ENCODE assay signal across 12 cellular contexts in genomic region chr10:104937528-104937927, GRCh38.
A peak's percentile ranks its signal among the peaks of the same experiment; 100 is the strongest.
DNase-seq lines count a peak whose midpoint lies in the region; ATAC-seq and TF ChIP-seq lines count a peak whose summit lies in the region.
"Had no signal": no experiment of that assay in that cellular context is flagged by ENCODE, and none has a peak within 500 bp of the region (broad histone marks: within the 10 kb centered on the region; RNA-seq: fewer than 3 reads in every experiment).

No MANE protein-coding gene starts in this region.

- no peak for TF ChIP-seq CTCF in choroid plexus epithelial cell (conservative IDR thresholded peaks at IDR 0.05; ENCODE audit: low read depth, low read length)
- TF ChIP-seq CTCF in gastrocnemius medialis (IDR thresholded peaks at IDR 0.05 in 4 of 5, conservative IDR thresholded peaks at IDR 0.05 in 1 of 5), result no peak

- no peaks in the 10 kb centered on the region for H3K27me3 ChIP-seq in gastrocnemius medialis
- H3K27me3 ChIP-seq: cardiac muscle cell had no signal

- ATAC-seq in HG03439 (IDR thresholded peaks at IDR 0.05; ENCODE audit: unreplicated experiment), result no peak
- no peak for ATAC-seq in gastrocnemius medialis
- no peak for ATAC-seq in activated T-helper 17 cell treated with anti-CD3 and anti-CD28 coated beads, Interleukin-2, amount 50 U/mL, for 72 hours (replicated peaks)

- H3K4me1 Mint-ChIP-seq in activated T-helper 17 cell treated with anti-CD3 and anti-CD28 coated beads, Interleukin-2, amount 50 U/mL, for 72 hours, result peaks cover 15% of the 10 kb centered on the region

- peaks cover 3% of the 10 kb centered on the region for H3K9me3 Mint-ChIP-seq in activated T-helper 17 cell treated with anti-CD3 and anti-CD28 coated beads, Interleukin-2, amount 50 U/mL, for 72 hours

- no peak for TF ChIP-seq POLR2A in gastrocnemius medialis (IDR thresholded peaks at IDR 0.05)

- H3K4me1 ChIP-seq in gastrocnemius medialis, result no peaks in the 10 kb centered on the region

- no peaks in the 10 kb centered on the region for H3K36me3 Mint-ChIP-seq in activated T-helper 17 cell treated with anti-CD3 and anti-CD28 coated beads, Interleukin-2, amount 50 U/mL, for 72 hours (ENCODE audit: low read depth)

- in situ Hi-C loops in gastrocnemius medialis (cut with MboI; ENCODE audit: low sequenced_read_pairs in 4 of 4), result no loop called here

- no peak overlapping the region for H3K4me3 ChIP-seq in choroid plexus epithelial cell (ENCODE audit: low read depth, low read length)
- no peak overlapping the region for H3K4me3 ChIP-seq in skeletal muscle cell (ENCODE audit: low read depth, low read length)
- no peak overlapping the region for H3K4me3 ChIP-seq in gastrocnemius medialis
- H3K4me3 ChIP-seq: cardiac muscle cell had no signal

- H3K27me3 Mint-ChIP-seq in activated T-helper 17 cell treated with anti-CD3 and anti-CD28 coated beads, Interleukin-2, amount 50 U/mL, for 72 hours, result no peaks in the 10 kb centered on the region

- H3K27ac ChIP-seq in gastrocnemius medialis, result no peak overlapping the region
- H3K27ac ChIP-seq: cardiac muscle cell had no signal

- DNase-seq in NCI-H146 (lab: John Stamatoyannopoulos, UW) (peak; percentile 22), NCI-H146 treated with DMSO at 0.1 percent for 48 hours (lab: John Stamatoyannopoulos, UW; ENCODE audit: unreplicated experiment) (no peak), NCI-H2227 treated with DMSO at 0.1 percent for 48 hours (lab: John Stamatoyannopoulos, UW) (peak; percentile 46), choroid plexus epithelial cell (ENCODE audit: low read depth) (peak; percentile 9), skeletal muscle cell (ENCODE audit: low read depth) (peak; percentile 73), gastrocnemius medialis (no peak)
- DNase-seq: activated CD8-positive, alpha-beta memory T cell treated with anti-CD3 and anti-CD28 coated beads, Interleukin-2, amount 50 U/mL, for 48 hours; NCI-H526 treated with DMSO at 0.1 percent for 48 hours; stimulated activated CD8-positive, alpha-beta memory T cell treated with anti-CD3 and anti-CD28 coated beads, Interleukin-4, amount 100 ng/mL, for 48 hours had no signal

- H3K27ac Mint-ChIP-seq in activated T-helper 17 cell treated with anti-CD3 and anti-CD28 coated beads, Interleukin-2, amount 50 U/mL, for 72 hours, result no peak overlapping the region

- no peak overlapping the region for H3K4me3 Mint-ChIP-seq in activated T-helper 17 cell treated with anti-CD3 and anti-CD28 coated beads, Interleukin-2, amount 50 U/mL, for 72 hours

- H3K36me3 ChIP-seq in gastrocnemius medialis, result no peaks in the 10 kb centered on the region
- H3K36me3 ChIP-seq: cardiac muscle cell had no signal

- intact Hi-C loops in gastrocnemius medialis (cut with DNase I; ENCODE audit: low total_unique reads), result no loop called here

- no peaks in the 10 kb centered on the region for H3K9me3 ChIP-seq in gastrocnemius medialis

Comparison
In these comparisons a context has a peak if more than half of its experiments do, and no peak if none do; other contexts are left out.
1. DNase-seq: peak in NCI-H146 (single experiment), NCI-H2227 treated with DMSO at 0.1 percent for 48 hours (single experiment), choroid plexus epithelial cell (single experiment) and skeletal muscle cell (single experiment); none in NCI-H146 treated with DMSO at 0.1 percent for 48 hours (single experiment) and gastrocnemius medialis (0 of 2).